In the genomic region with DNA sequence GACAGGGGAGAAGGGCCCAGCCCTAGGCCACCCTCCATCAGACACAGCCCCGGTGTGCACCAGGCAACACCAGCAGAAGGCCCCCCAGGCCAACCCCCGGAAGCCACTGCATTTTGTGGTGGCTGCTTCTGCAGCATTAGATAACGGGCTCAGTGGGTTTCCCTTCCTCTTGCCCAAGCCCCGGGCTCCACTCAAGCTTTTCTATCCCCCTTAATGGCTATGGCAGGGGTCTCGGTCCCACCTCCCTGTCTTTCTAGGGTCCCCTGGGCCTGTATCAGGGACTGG, we compare ENCODE assay signal across 25 cellular contexts. TPM values are rescaled to one million over a fixed set of nuclear protein-coding genes. Genes with fewer than 3 reads are reported as not detected.
DNase-seq lines count a peak whose midpoint lies in the region; ATAC-seq and TF ChIP-seq lines count a peak whose summit lies in the region.
"Had no signal": no experiment of that assay in that cellular context is flagged by ENCODE, and none has a peak within 500 bp of the region (broad histone marks: within the 10 kb centered on the region; RNA-seq: fewer than 3 reads in every experiment).

No MANE protein-coding gene starts in this region.

- H3K36me3 Mint-ChIP-seq in activated naive CD4-positive, alpha-beta T cell treated with anti-CD3 and anti-CD28 coated beads, Interleukin-2, amount 50 U/mL, for 72 hours = peaks cover 16 to 18% of the 10 kb centered on the region in 2 donors
- peaks cover 29% of the 10 kb centered on the region for H3K36me3 Mint-ChIP-seq in chondrocyte (ENCODE audit: low read depth)

- DNase-seq in activated naive CD4-positive, alpha-beta T cell treated with anti-CD3 and anti-CD28 coated beads, Interleukin-2, amount 50 U/mL, for 72 hours (ENCODE audit: low spot score in 2 of 2) = no peak
- no peak for DNase-seq in activated naive CD4-positive, alpha-beta T cell (lab: John Stamatoyannopoulos, UW)
- peak; percentile 1 for DNase-seq in OCI-M1 (lab: John Stamatoyannopoulos, UW)
- DNase-seq in chondrocyte (ENCODE audit: low spot score) = peak; percentile 61
- DNase-seq in substantia nigra (lab: John Stamatoyannopoulos, UW) = no peak
- DNase-seq in upper lobe of right lung = no peak
- DNase-seq: activated CD4-positive, alpha-beta T cell treated with anti-CD3 and anti-CD28 coated beads, Interleukin-2, amount 50 U/mL, for 4 hours; activated gamma-delta T cell treated with Interleukin-2 at 50 U/mL for 16 hours; COR-L47; DMS79 treated with DMSO at 0.1 percent for 48 hours; GOT3; NCI-H1105; NCI-H1930; NCI-H526; RPMI8226; sigmoid colon; stimulated activated CD4-positive, alpha-beta T cell treated with anti-CD3 and anti-CD28 coated beads, Interleukin-15, amount 100 ng/mL, for 24 hours had no signal

- H3K27ac Mint-ChIP-seq in activated naive CD4-positive, alpha-beta T cell treated with anti-CD3 and anti-CD28 coated beads, Interleukin-2, amount 50 U/mL, for 72 hours = peak overlapping the region; percentile 32 to 79
- H3K27ac Mint-ChIP-seq in chondrocyte (ENCODE audit: unreplicated experiment) = no peak overlapping the region
- H3K27ac Mint-ChIP-seq: B cell, type B pancreatic cell, WTC11 had no signal

- H3K4me1 ChIP-seq in upper lobe of right lung = no peaks in the 10 kb centered on the region
- H3K4me1 ChIP-seq: prostate gland, sigmoid colon had no signal

- no peak overlapping the region for H3K4me3 Mint-ChIP-seq in chondrocyte (ENCODE audit: unreplicated experiment)
- H3K4me3 Mint-ChIP-seq: B cell, type B pancreatic cell, WTC11 had no signal

- H3K4me3 ChIP-seq in upper lobe of right lung = no peak overlapping the region
- H3K4me3 ChIP-seq: coronary artery, lung, prostate gland, sigmoid colon had no signal

- TF ChIP-seq CTCF in chondrocyte (IDR thresholded peaks at IDR 0.05) = no peak
- TF ChIP-seq CTCF in upper lobe of right lung (IDR thresholded peaks at IDR 0.05) = no peak

- intact Hi-C loops in upper lobe of right lung (cut with DNase I) = no loop called here

- H3K36me3 ChIP-seq in upper lobe of right lung = peaks cover 25% of the 10 kb centered on the region
- H3K36me3 ChIP-seq: prostate gland had no signal

- peaks cover 7% of the 10 kb centered on the region for H3K9me3 ChIP-seq in upper lobe of right lung
- H3K9me3 ChIP-seq: prostate gland had no signal

- no peaks in the 10 kb centered on the region for H3K9me3 Mint-ChIP-seq in activated naive CD4-positive, alpha-beta T cell treated with anti-CD3 and anti-CD28 coated beads, Interleukin-2, amount 50 U/mL, for 72 hours
- peaks cover 10% of the 10 kb centered on the region for H3K9me3 Mint-ChIP-seq in chondrocyte (ENCODE audit: low read depth)

- H3K27ac ChIP-seq in substantia nigra (ENCODE audit: low read depth, low read length, poor library complexity, severe bottlenecking) = peak overlapping the region; percentile 10
- no peak overlapping the region for H3K27ac ChIP-seq in upper lobe of right lung
- H3K27ac ChIP-seq: coronary artery, prostate gland, sigmoid colon had no signal

- no peaks in the 10 kb centered on the region for H3K27me3 Mint-ChIP-seq in chondrocyte (ENCODE audit: low read depth)
- H3K27me3 Mint-ChIP-seq: B cell, type B pancreatic cell had no signal

- no peaks in the 10 kb centered on the region for H3K4me1 Mint-ChIP-seq in chondrocyte (ENCODE audit: low read depth)
- H3K4me1 Mint-ChIP-seq: B cell, WTC11 had no signal

- ATAC-seq in activated naive CD4-positive, alpha-beta T cell treated with anti-CD3 and anti-CD28 coated beads, Interleukin-2, amount 50 U/mL, for 72 hours = no peak
- no peak for ATAC-seq in HG03045 (IDR thresholded peaks at IDR 0.05; ENCODE audit: unreplicated experiment)
- no peak for ATAC-seq in HG02840 (IDR thresholded peaks at IDR 0.05; ENCODE audit: low FRiP score, unreplicated experiment)
- no peak for ATAC-seq in upper lobe of right lung
- ATAC-seq: WTC11 had no signal

- H3K27me3 ChIP-seq in upper lobe of right lung = no peaks in the 10 kb centered on the region
- H3K27me3 ChIP-seq: sigmoid colon had no signal

RNA-seq across cellular contexts. Expression of gene C1orf174, which starts 18.9 kb away (rescaled TPM):
- 10 to 100 TPM; 28.9 to 34.7 TPM for total RNA-seq in activated naive CD4-positive, alpha-beta T cell treated with anti-CD3 and anti-CD28 coated beads, Interleukin-2, amount 50 U/mL, for 72 hours
- total RNA-seq in chondrocyte (25.0 to 25.7 TPM (median 25.3 TPM) in 3 replicates), upper lobe of right lung (19.9 TPM)

RNA-seq across cellular contexts. Expression of gene DFFB, which starts 23.9 kb away (rescaled TPM):
- total RNA-seq in activated naive CD4-positive, alpha-beta T cell treated with anti-CD3 and anti-CD28 coated beads, Interleukin-2, amount 50 U/mL, for 72 hours = 10 to 100 TPM; 12.0 TPM
- total RNA-seq in chondrocyte = 5.8 to 8.2 TPM (median 7.3 TPM) in 3 replicates
- total RNA-seq in upper lobe of right lung = 8.5 TPM

RNA-seq across cellular contexts. Expression of gene CEP104, which starts 24.1 kb away (rescaled TPM):
- 10 to 100 TPM; 26.9 to 28.3 TPM for total RNA-seq in activated naive CD4-positive, alpha-beta T cell treated with anti-CD3 and anti-CD28 coated beads, Interleukin-2, amount 50 U/mL, for 72 hours
- 37.4 to 40.6 TPM (median 37.6 TPM) in 3 replicates for total RNA-seq in chondrocyte
- total RNA-seq in upper lobe of right lung = 61.0 TPM

Comparison
In these comparisons a context has a peak if more than half of its experiments do, and no peak if none do; other contexts are left out.
1. DNase-seq: peak in OCI-M1 (single experiment) and chondrocyte (single experiment); none in activated naive CD4-positive, alpha-beta T cell treated with anti-CD3 and anti-CD28 coated beads, Interleukin-2, amount 50 U/mL, for 72 hours (0 of 2), activated naive CD4-positive, alpha-beta T cell (0 of 4), substantia nigra (0 of 49) and upper lobe of right lung (single experiment).